9 cellular contexts compared by ENCODE assay signal in the genomic region with DNA sequence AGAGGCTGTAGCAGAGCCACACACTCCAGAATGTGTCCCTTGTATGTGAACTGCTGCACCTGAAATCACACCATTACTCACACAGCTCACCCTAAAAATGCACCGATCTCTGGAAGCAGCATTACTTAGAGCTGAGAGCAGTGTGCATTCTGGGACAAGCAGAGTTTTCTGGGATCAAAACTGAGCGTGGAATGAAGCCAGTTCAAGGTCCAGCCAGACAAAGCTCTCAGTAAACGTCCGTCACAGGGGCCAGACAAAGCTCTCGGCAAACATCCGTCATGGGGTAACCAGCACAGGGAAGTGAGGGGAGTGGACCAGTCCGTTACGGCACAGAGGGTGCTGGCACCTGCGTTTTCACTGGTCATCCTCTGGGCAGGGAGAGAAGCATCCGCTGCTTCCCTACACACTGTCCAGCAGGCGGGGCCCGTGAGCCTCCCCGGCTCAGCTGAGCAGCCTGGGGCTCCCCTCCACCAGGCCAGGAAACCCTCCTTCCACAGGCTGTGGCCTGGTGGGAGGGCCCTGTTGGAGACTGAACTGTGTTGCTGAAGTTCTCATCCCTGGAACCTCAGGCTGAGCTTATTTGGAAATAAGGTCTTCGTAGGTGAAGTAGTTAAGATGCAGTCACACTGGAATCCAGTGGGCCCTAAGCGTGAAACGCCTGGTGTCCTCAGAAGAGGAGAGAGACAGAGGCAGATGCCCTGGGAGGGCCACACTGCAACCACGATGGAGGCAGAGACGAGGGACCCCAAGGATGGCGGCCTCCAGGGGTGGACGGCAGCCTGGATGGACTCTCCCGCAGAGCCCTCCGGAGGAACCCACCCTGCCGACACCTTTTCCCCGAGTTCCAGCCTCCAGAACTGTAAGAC.
DNase-seq lines count a peak whose midpoint lies in the region; ATAC-seq and TF ChIP-seq lines count a peak whose summit lies in the region.
"Had no signal": no experiment of that assay in that cellular context is flagged by ENCODE, and none has a peak within 500 bp of the region (broad histone marks: within the 10 kb centered on the region; RNA-seq: fewer than 3 reads in every experiment).

No MANE protein-coding gene starts in this region.

- CTCF ChIA-PET in HEK293 (lab: Yijun Ruan, JAX), result interaction anchor here (0.6 to 1.9 kb wide), 16 partner anchors 9 to 887 kb away, joined by 3 to 8 read pairs (median 4); no protein-coding TSS in a partner anchor

- no peak for TF ChIP-seq POLR2A in GM18505 (IDR thresholded peaks at IDR 0.05; ENCODE audit: borderline replicate concordance, extremely low read depth, insufficient read depth, insufficient read length)

- DNase-seq in AG20443 (ENCODE audit: low spot score), result peak; percentile 39
- DNase-seq in ascending aorta (ENCODE audit: low spot score in 2 of 2), result peak in 1 of 2 donors; percentile 56
- DNase-seq in mesendoderm, result peak; percentile 74
- DNase-seq in GF-D8 (lab: John Stamatoyannopoulos, UW), result no peak
- no peak for DNase-seq in NCI-H187 (lab: John Stamatoyannopoulos, UW)
- DNase-seq: esophagus squamous epithelium had no signal

- H2BK15ac ChIP-seq in mesendoderm (replicated peaks; ENCODE audit: low read depth), result no peak overlapping the region

- POLR2A ChIA-PET in HEK293 (lab: Yijun Ruan, JAX), result no interaction called here

- H3K4me3 ChIP-seq in HEK293 (ENCODE audit: low read depth, low read length) (no peak overlapping the region), ascending aorta (no peak overlapping the region), mesendoderm (ENCODE audit: low read length) (no peak overlapping the region)
- H3K4me3 ChIP-seq: esophagus squamous epithelium had no signal

- H3K79me1 ChIP-seq in mesendoderm (ENCODE audit: low read length), result no peaks in the 10 kb centered on the region

- no peak overlapping the region for H2BK120ac ChIP-seq in mesendoderm (ENCODE audit: low read depth, low read length)

- H3K9me3 ChIP-seq in HEK293 (ENCODE audit: control insufficient read depth, insufficient read depth, low read depth, low read length) (no peaks in the 10 kb centered on the region), ascending aorta (no peaks in the 10 kb centered on the region)
- H3K9me3 ChIP-seq: esophagus squamous epithelium had no signal

- no peak overlapping the region for H4K8ac ChIP-seq in mesendoderm (ENCODE audit: low read depth, low read length)

- no CpG with 5 or more reads among the region's 24 CpGs for WGBS in mesendoderm (ENCODE audit: extremely low coverage, insufficient coverage, low lambda C conversion rate)

- H3K79me2 ChIP-seq in mesendoderm (ENCODE audit: control insufficient read depth, insufficient read depth, low read length), result no peaks in the 10 kb centered on the region

- intact Hi-C loops in ascending aorta (cut with DNase I), result loop anchor here (10.0 kb wide), 2 partner anchors 361 to 369 kb away; no protein-coding TSS in a partner anchor

- TF ChIP-seq CTCF in HEK293 (tag by site-specific recombination; IDR thresholded peaks at IDR 0.05) (peak; percentile 37; the same call in 1 of the 2 replicates), ascending aorta (IDR thresholded peaks at IDR 0.05) (peak in 2 of 3 experiments; percentile 41 to 54)

- no peak overlapping the region for H3K27ac ChIP-seq in HEK293 (ENCODE audit: extremely low read depth, low read depth, low read length)
- H3K27ac ChIP-seq in ascending aorta, result no peak overlapping the region
- no peak overlapping the region for H3K27ac ChIP-seq in mesendoderm (ENCODE audit: low read depth, low read length)
- H3K27ac ChIP-seq: esophagus squamous epithelium had no signal

- H3K4ac ChIP-seq in mesendoderm (ENCODE audit: low read depth, low read length), result no peak overlapping the region

- no peak overlapping the region for H2BK5ac ChIP-seq in mesendoderm (ENCODE audit: low read length)

- ATAC-seq in GM18505 (IDR thresholded peaks at IDR 0.05; ENCODE audit: unreplicated experiment), result no peak
- no peak for ATAC-seq in HG02571 (IDR thresholded peaks at IDR 0.05; ENCODE audit: unreplicated experiment)

- no peaks in the 10 kb centered on the region for H3K4me1 ChIP-seq in HEK293 (ENCODE audit: control insufficient read depth, insufficient read depth, low read length)
- H3K4me1 ChIP-seq in ascending aorta, result no peaks in the 10 kb centered on the region
- no peaks in the 10 kb centered on the region for H3K4me1 ChIP-seq in mesendoderm (ENCODE audit: control insufficient read depth, low read depth, low read length)
- H3K4me1 ChIP-seq: esophagus squamous epithelium had no signal

- H3K56ac ChIP-seq in mesendoderm (ENCODE audit: low read length), result no peak overlapping the region

- no peak overlapping the region for H3K9ac ChIP-seq in mesendoderm (ENCODE audit: low read length)

- no peak overlapping the region for H3K4me2 ChIP-seq in mesendoderm (ENCODE audit: low read length)

- no peak overlapping the region for H3K18ac ChIP-seq in mesendoderm (ENCODE audit: low read length)

- no peak overlapping the region for H2AK5ac ChIP-seq in mesendoderm (ENCODE audit: low read length)

- no peak overlapping the region for H4K5ac ChIP-seq in mesendoderm (ENCODE audit: low read length)

- H3K27me3 ChIP-seq in ascending aorta (no peaks in the 10 kb centered on the region), mesendoderm (ENCODE audit: insufficient read depth, low read length, poor library complexity) (no peaks in the 10 kb centered on the region)

- H3K36me3 ChIP-seq in HEK293 (ENCODE audit: control insufficient read depth in 2 of 2, insufficient read depth in 1 of 2, low read length in 2 of 2) (no peaks in the 10 kb centered on the region), ascending aorta (no peaks in the 10 kb centered on the region), mesendoderm (ENCODE audit: control insufficient read depth, insufficient read depth, low read length) (no peaks in the 10 kb centered on the region)
- H3K36me3 ChIP-seq: esophagus squamous epithelium had no signal

- H3K23ac ChIP-seq in mesendoderm (ENCODE audit: low read length), result no peak overlapping the region

TF ChIP-seq in HEK293, 187 proteins besides CTCF, POLR2A, EP300 and RAD21:
- peak; percentile 82 for TF ChIP-seq ZNF548 (tag by site-specific recombination; IDR thresholded peaks at IDR 0.05)
- peak; percentile 49 for TF ChIP-seq ZIC2 (tag by site-specific recombination; IDR thresholded peaks at IDR 0.05)
- TF ChIP-seq, protein P1, sequence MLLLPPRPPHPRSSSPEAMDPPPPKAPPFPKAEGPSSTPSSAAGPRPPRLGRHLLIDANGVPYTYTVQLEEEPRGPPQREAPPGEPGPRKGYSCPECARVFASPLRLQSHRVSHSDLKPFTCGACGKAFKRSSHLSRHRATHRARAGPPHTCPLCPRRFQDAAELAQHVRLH (tag by site-specific recombination; IDR thresholded peaks at IDR 0.05), result no peak
- no peak for TF ChIP-seq KLF16 (tag by site-specific recombination; IDR thresholded peaks at IDR 0.05)
- TF ChIP-seq ZNF157 (tag by site-specific recombination; IDR thresholded peaks at IDR 0.05), result no peak

Comparison
In these comparisons a context has a peak if more than half of its experiments do, and no peak if none do; other contexts are left out.
1. DNase-seq: peak in AG20443 (single experiment) and mesendoderm (single experiment); none in GF-D8 (single experiment) and NCI-H187 (0 of 2).